In the genomic region with DNA sequence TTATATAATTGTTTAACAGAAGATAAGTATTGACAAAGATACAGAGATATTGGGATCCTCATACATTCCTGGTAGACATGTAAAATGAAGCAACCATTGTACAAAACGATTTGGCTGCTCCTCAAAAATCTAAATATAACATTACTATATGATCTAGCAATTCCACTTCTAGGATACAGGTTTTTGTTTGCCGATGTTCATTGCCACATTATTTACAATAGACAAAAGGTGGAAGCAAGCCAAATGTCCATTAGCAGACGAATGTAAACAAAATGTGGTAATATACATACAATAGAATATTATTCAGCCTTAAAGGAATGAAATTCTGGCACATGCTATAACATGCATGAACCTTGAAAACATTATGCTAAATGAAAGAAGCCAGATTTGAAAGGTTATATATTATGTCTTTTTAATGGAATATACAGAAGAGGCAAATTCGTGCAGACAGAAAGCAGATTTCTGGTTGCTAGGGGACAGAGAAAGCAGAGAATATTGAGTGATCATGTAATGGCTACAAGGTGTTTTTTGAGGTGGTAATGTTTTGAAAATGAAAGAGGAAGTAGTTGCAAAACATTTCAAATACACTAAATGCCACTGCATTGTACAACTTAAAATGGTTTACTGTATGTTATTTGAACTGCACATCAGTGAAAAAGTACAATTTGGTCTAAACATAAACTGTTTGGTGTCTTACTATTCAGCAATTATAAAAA, we compare ENCODE assay signal across 1 cellular context.
TF ChIP-seq lines count a peak whose summit lies in the region.

No MANE protein-coding gene starts in this region.

TF ChIP-seq in SK-N-SH, 30 proteins besides CTCF, POLR2A, EP300 and RAD21 (continued from another document):
- TF ChIP-seq NRF1 (IDR thresholded peaks at IDR 0.05; ENCODE audit: low read depth, low read length): 0 out of 2 replicates have a peak, but pooled peaks have one; percentile 4
